8 cellular contexts compared by ENCODE assay signal in genomic region chr3:52056968-52057805, GRCh38. TPM values are rescaled to one million over a fixed set of nuclear protein-coding genes. Genes with fewer than 3 reads are reported as not detected.
DNase-seq lines count a peak whose midpoint lies in the region; ATAC-seq and TF ChIP-seq lines count a peak whose summit lies in the region.

No MANE protein-coding gene starts in this region.

- peak overlapping the region; percentile 20 for H2AFZ ChIP-seq in smooth muscle cell (ENCODE audit: low read depth)

- H3K79me2 ChIP-seq in smooth muscle cell (ENCODE audit: low read depth) = peaks cover 38% of the 10 kb centered on the region

- H3K4me3 Mint-ChIP-seq in immature natural killer cell = peak overlapping the region; percentile 91 to 95 (median 93)

- peaks cover 25% of the 10 kb centered on the region for H3K4me1 ChIP-seq in smooth muscle cell (ENCODE audit: low read depth)

- H3K4me3 ChIP-seq in smooth muscle cell = peak overlapping the region; percentile 75

- H3K27ac Mint-ChIP-seq in immature natural killer cell = peak overlapping the region; percentile 91 to 97 (median 94)

- H3K36me3 Mint-ChIP-seq in immature natural killer cell = peaks cover 0 to 4% (median 0%) of the 10 kb centered on the region in 3 donors

- DNase-seq in AG09319 (ENCODE audit: extremely low read depth, low read depth) (peak; percentile 94), NCI-H345 (lab: John Stamatoyannopoulos, UW) (peak; percentile 97), immature natural killer cell (peak; percentile 98 to 99 (median 98)), smooth muscle cell (lab: John Stamatoyannopoulos, UW; ENCODE audit: unreplicated experiment) (peak; percentile 91)
- peak; percentile 97 to 99 (median 98) for DNase-seq in activated CD4-positive, CD25-positive, alpha-beta regulatory T cell (lab: John Stamatoyannopoulos, UW)
- DNase-seq in central memory CD4-positive, alpha-beta T cell = peak; percentile 99

- H3K9me3 Mint-ChIP-seq in immature natural killer cell = no peaks in the 10 kb centered on the region

- H3K36me3 ChIP-seq in smooth muscle cell (ENCODE audit: low read depth) = no peaks in the 10 kb centered on the region

- H3K4me1 Mint-ChIP-seq in immature natural killer cell = peaks cover 32 to 39% of the 10 kb centered on the region in 2 donors

- H3K9ac ChIP-seq in smooth muscle cell (ENCODE audit: low read depth) = peak overlapping the region; percentile 30

- H3K27me3 Mint-ChIP-seq in immature natural killer cell (ENCODE audit: low read depth in 3 of 3) = peaks cover 0 to 16% (median 16%) of the 10 kb centered on the region in 3 donors

- ATAC-seq in GM19025 (IDR thresholded peaks at IDR 0.05; ENCODE audit: low read depth, unreplicated experiment) (peak; percentile 77), HG03280 (IDR thresholded peaks at IDR 0.05; ENCODE audit: unreplicated experiment) (peak; percentile 77)

- no peaks in the 10 kb centered on the region for H3K27me3 ChIP-seq in smooth muscle cell (ENCODE audit: low read depth)

- WGBS in smooth muscle cell (ENCODE audit: low lambda C conversion rate) = 2% methylated on average over 53 of the region's 55 CpGs

- H3K27ac ChIP-seq in smooth muscle cell (ENCODE audit: low read depth) = peak overlapping the region; percentile 72

- no peaks in the 10 kb centered on the region for H3K9me3 ChIP-seq in smooth muscle cell (replicated peaks; ENCODE audit: low read depth)

- H4K20me1 ChIP-seq in smooth muscle cell (ENCODE audit: low read depth) = peaks cover 18% of the 10 kb centered on the region

- peak overlapping the region; percentile 86 for H3K4me2 ChIP-seq in smooth muscle cell

- H3F3A ChIP-seq in smooth muscle cell (ENCODE audit: low read depth) = peaks cover 6% of the 10 kb centered on the region

- TF ChIP-seq CTCF in AG09319 (IDR thresholded peaks at IDR 0.05; ENCODE audit: low read depth, low read length) = no peak
- no peak for TF ChIP-seq CTCF in smooth muscle cell (IDR thresholded peaks at IDR 0.05; ENCODE audit: borderline replicate concordance, insufficient read depth, poor library complexity, severe bottlenecking)

RNA-seq across cellular contexts. Expression of gene DUSP7, which starts 0.8 kb away (rescaled TPM):
- polyA plus RNA-seq in immature natural killer cell (1 to 10 TPM; 1.2 to 4.3 (median 1.6) TPM), smooth muscle cell (12.4 and 13.3 TPM in 2 replicates)
- 25.0 and 26.8 TPM in 2 replicates for total RNA-seq in smooth muscle cell

Comparison
In these comparisons a context has a peak if more than half of its experiments do, and no peak if none do; other contexts are left out.
1. Peak in every context shown above with its lines: DNase-seq, ATAC-seq, H3K4me3 ChIP-seq and H3K27ac ChIP-seq.